Comparison of ENCODE assay signal across 18 cellular contexts in the genomic region with DNA sequence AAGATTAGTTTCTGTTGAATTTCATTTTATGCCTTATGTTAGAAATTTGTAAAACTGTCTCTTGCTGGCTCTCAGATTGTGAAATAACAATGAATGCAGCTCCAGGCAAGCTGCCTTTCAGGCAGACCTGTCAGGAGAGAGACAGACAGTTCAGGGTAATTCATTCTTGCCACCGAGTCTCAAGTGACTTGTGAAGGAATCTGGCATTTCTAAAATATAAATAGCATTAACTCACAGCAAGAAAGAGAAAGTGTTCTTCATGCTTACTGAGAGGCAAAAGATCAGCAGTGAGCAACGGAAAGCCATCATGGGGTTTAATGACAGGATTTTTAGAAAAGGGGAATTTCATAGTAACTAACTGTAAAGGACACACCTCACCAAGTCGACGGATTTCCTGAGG.
DNase-seq lines count a peak whose midpoint lies in the region; ATAC-seq and TF ChIP-seq lines count a peak whose summit lies in the region.
"Had no signal": no experiment of that assay in that cellular context is flagged by ENCODE, and none has a peak within 500 bp of the region (broad histone marks: within the 10 kb centered on the region; RNA-seq: fewer than 3 reads in every experiment).

No MANE protein-coding gene starts in this region.

- H3K23ac ChIP-seq in mesenchymal stem cell (ENCODE audit: low read length in 2 of 2) = no peak overlapping the region

- H3K14ac ChIP-seq in mesenchymal stem cell (ENCODE audit: low read length in 2 of 2) = no peak overlapping the region

- TF ChIP-seq CTCF in endodermal cell (conservative IDR thresholded peaks at IDR 0.05) (no peak), stomach (IDR thresholded peaks at IDR 0.05) (no peak)

- no peak overlapping the region for H2AK5ac ChIP-seq in mesenchymal stem cell (ENCODE audit: low read length, severe bottlenecking)

- no peaks in the 10 kb centered on the region for H3K79me1 ChIP-seq in mesenchymal stem cell (replicated peaks; ENCODE audit: low read length, poor library complexity, severe bottlenecking)

- no peaks in the 10 kb centered on the region for H3K36me3 Mint-ChIP-seq in endodermal cell (ENCODE audit: low read depth)
- H3K36me3 Mint-ChIP-seq: activated CD8-positive, alpha-beta memory T cell treated with anti-CD3 and anti-CD28 coated beads, Interleukin-2, amount 10 ng/mL, durations not matched to agents 7 days and 5 days; CD4-positive, CD25-positive, alpha-beta regulatory T cell had no signal

- H3K4me1 ChIP-seq in SJCRH30 (peaks cover 15% of the 10 kb centered on the region), endodermal cell (ENCODE audit: control insufficient read depth, insufficient read depth, low read length) (no peaks in the 10 kb centered on the region), mesenchymal stem cell (ENCODE audit: control insufficient read depth, insufficient read depth, low read depth, low read length) (no peaks in the 10 kb centered on the region), stomach (peaks cover 0 to 3% (median 0%) of the 10 kb centered on the region in 4 donors)

- no peak overlapping the region for H2BK5ac ChIP-seq in mesenchymal stem cell (ENCODE audit: low read depth, low read length, poor library complexity, severe bottlenecking)

- no peak overlapping the region for H4K8ac ChIP-seq in mesenchymal stem cell (ENCODE audit: low read length)

- H3K36me3 ChIP-seq in SJCRH30 = no peaks in the 10 kb centered on the region
- H3K36me3 ChIP-seq in endodermal cell (ENCODE audit: control insufficient read depth, insufficient read depth, low read length) = no peaks in the 10 kb centered on the region
- no peaks in the 10 kb centered on the region for H3K36me3 ChIP-seq in mesenchymal stem cell (ENCODE audit: control insufficient read depth in 1 of 2, insufficient read depth in 2 of 2, low read depth in 1 of 2, low read length in 2 of 2)
- H3K36me3 ChIP-seq in stomach = no peaks in the 10 kb centered on the region

- no peak for TF ChIP-seq EP300 in stomach (IDR thresholded peaks at IDR 0.05)

- H2AFZ ChIP-seq in mesenchymal stem cell (ENCODE audit: low read depth, low read length) = no peak overlapping the region

- H3K9ac ChIP-seq in endodermal cell (ENCODE audit: extremely low read depth, low read length, poor library complexity, severe bottlenecking) = no peak overlapping the region
- H3K9ac ChIP-seq in mesenchymal stem cell (ENCODE audit: low read length) = peak overlapping the region; percentile 72

- no peak overlapping the region for H3K4me3 Mint-ChIP-seq in endodermal cell
- H3K4me3 Mint-ChIP-seq: activated B cell treated with CpG ODN at 0.5 μM for 24 hours; activated CD8-positive, alpha-beta memory T cell treated with anti-CD3 and anti-CD28 coated beads, Interleukin-2, amount 10 ng/mL, durations not matched to agents 7 days and 5 days; CD4-positive, CD25-positive, alpha-beta regulatory T cell had no signal

- peak overlapping the region; percentile 31 for H3K4me3 ChIP-seq in SJCRH30
- no peak overlapping the region for H3K4me3 ChIP-seq in endodermal cell (ENCODE audit: low read length)
- peak overlapping the region in 1 of 2 experiments; percentile 25 for H3K4me3 ChIP-seq in mesenchymal stem cell (ENCODE audit: insufficient read depth in 1 of 2, low read depth in 1 of 2, low read length in 2 of 2)
- H3K4me3 ChIP-seq in stomach = no peak overlapping the region

- no peak overlapping the region for H2BK120ac ChIP-seq in mesenchymal stem cell (ENCODE audit: low read depth, low read length)

- intact Hi-C loops in stomach (cut with DNase I; ENCODE audit: low total_unique reads) = no loop called here

- H3K9me3 ChIP-seq in SJCRH30 (replicated peaks) = no peaks in the 10 kb centered on the region
- no peaks in the 10 kb centered on the region for H3K9me3 ChIP-seq in endodermal cell (ENCODE audit: control insufficient read depth, low read length)
- H3K9me3 ChIP-seq in mesenchymal stem cell (ENCODE audit: control insufficient read depth, low read length) = no peaks in the 10 kb centered on the region
- H3K9me3 ChIP-seq in stomach = no peaks in the 10 kb centered on the region

- ATAC-seq in GM18520 (IDR thresholded peaks at IDR 0.05; ENCODE audit: unreplicated experiment) (no peak), GM18505 (IDR thresholded peaks at IDR 0.05; ENCODE audit: unreplicated experiment) (no peak)
- ATAC-seq: activated CD8-positive, alpha-beta memory T cell treated with anti-CD3 and anti-CD28 coated beads, Interleukin-2, amount 10 ng/mL, durations not matched to agents 7 days and 5 days had no signal

- no peak overlapping the region for H3K27ac Mint-ChIP-seq in endodermal cell
- H3K27ac Mint-ChIP-seq: activated B cell treated with CpG ODN at 0.5 μM for 24 hours; activated CD8-positive, alpha-beta memory T cell treated with anti-CD3 and anti-CD28 coated beads, Interleukin-2, amount 10 ng/mL, durations not matched to agents 7 days and 5 days; CD4-positive, CD25-positive, alpha-beta regulatory T cell had no signal

- peak in 1 of 2 experiments; percentile 16 for DNase-seq in SJCRH30
- no peak for DNase-seq in endodermal cell
- peak; percentile 45 for DNase-seq in mesenchymal stem cell
- peak; percentile 25 for DNase-seq in stromal cell of bone marrow (ENCODE audit: low read depth)
- DNase-seq in stomach = no peak
- no peak for DNase-seq in NCI-H1436 (lab: John Stamatoyannopoulos, UW)
- DNase-seq: activated B cell treated with CpG ODN at 0.5 μM for 24 hours; activated CD8-positive, alpha-beta memory T cell treated with anti-CD3 and anti-CD28 coated beads, Interleukin-2, amount 10 ng/mL, durations not matched to agents 7 days and 5 days; activated gamma-delta T cell treated with Interleukin-2 at 50 U/mL for 16 hours; CD4-positive, CD25-positive, alpha-beta regulatory T cell; NCI-H1930; NCI-H510A treated with DMSO at 0.1 percent for 48 hours; OCI-M1; stimulated activated CD4-positive, alpha-beta T cell treated with anti-CD3 and anti-CD28 coated beads, Interleukin-12 subunit alpha, Interleukin-12 subunit beta, amount 100 ng/mL, for 4 hours; SW 1271 had no signal

- no peak overlapping the region for H3K4ac ChIP-seq in mesenchymal stem cell (ENCODE audit: low read depth in 1 of 2, low read length in 2 of 2)

- H3K9me3 Mint-ChIP-seq in endodermal cell = no peaks in the 10 kb centered on the region
- H3K9me3 Mint-ChIP-seq: activated B cell treated with CpG ODN at 0.5 μM for 24 hours had no signal

- H3K18ac ChIP-seq in mesenchymal stem cell (ENCODE audit: low read depth in 1 of 2, low read length in 2 of 2) = no peak overlapping the region

- TF ChIP-seq POLR2A in stomach (IDR thresholded peaks at IDR 0.05) (no peak), GM18505 (IDR thresholded peaks at IDR 0.05; ENCODE audit: borderline replicate concordance, extremely low read depth, insufficient read depth, insufficient read length) (no peak)

- H4K91ac ChIP-seq in mesenchymal stem cell (ENCODE audit: low read length) = no peak overlapping the region

- H3K4me1 Mint-ChIP-seq in endodermal cell = peaks cover 2% of the 10 kb centered on the region
- H3K4me1 Mint-ChIP-seq: activated B cell treated with CpG ODN at 0.5 μM for 24 hours; activated CD8-positive, alpha-beta memory T cell treated with anti-CD3 and anti-CD28 coated beads, Interleukin-2, amount 10 ng/mL, durations not matched to agents 7 days and 5 days; CD4-positive, CD25-positive, alpha-beta regulatory T cell had no signal

- no peak overlapping the region for H2BK15ac ChIP-seq in mesenchymal stem cell (ENCODE audit: low read depth, poor library complexity, severe bottlenecking)

- WGBS in endodermal cell (ENCODE audit: insufficient coverage in 1 of 2, insufficient read length in 1 of 2), 2 experiments = 60 to 72% methylated on average over 1 to 4 of the region's 4 CpGs
- 46% methylated on average over 3 of the region's 4 CpGs for WGBS in mesenchymal stem cell
- WGBS in stomach, 5 donors = 36 to 57% (median 53%) methylated on average over 4 of the region's 4 CpGs

- H3K27me3 Mint-ChIP-seq in endodermal cell (ENCODE audit: insufficient read depth) = no peaks in the 10 kb centered on the region
- H3K27me3 Mint-ChIP-seq: activated B cell treated with CpG ODN at 0.5 μM for 24 hours had no signal

- H2BK12ac ChIP-seq in mesenchymal stem cell (ENCODE audit: low read length in 2 of 2) = no peak overlapping the region

- H3K27me3 ChIP-seq in SJCRH30 (no peaks in the 10 kb centered on the region), endodermal cell (ENCODE audit: control insufficient read depth, insufficient read depth, low read length, poor library complexity, severe bottlenecking) (no peaks in the 10 kb centered on the region), mesenchymal stem cell (ENCODE audit: control insufficient read depth in 1 of 2, insufficient read depth in 1 of 2, low read length in 2 of 2) (no peaks in the 10 kb centered on the region), stomach (no peaks in the 10 kb centered on the region)

- peak overlapping the region; percentile 35; the same call in 1 of the 2 replicates for H3K27ac ChIP-seq in SJCRH30
- H3K27ac ChIP-seq in endodermal cell (ENCODE audit: low read depth, low read length) = peak overlapping the region; percentile 78
- H3K27ac ChIP-seq in mesenchymal stem cell (ENCODE audit: low read length, poor library complexity, severe bottlenecking) = peak overlapping the region; percentile 40
- H3K27ac ChIP-seq in stomach = no peak overlapping the region
- H3K27ac ChIP-seq: epithelial cell of prostate had no signal

- H3K4me2 ChIP-seq in mesenchymal stem cell (ENCODE audit: low read length, poor library complexity, severe bottlenecking) = peak overlapping the region; percentile 31

Comparison
In these comparisons a context has a peak if more than half of its experiments do, and no peak if none do; other contexts are left out.
1. DNase-seq: peak in mesenchymal stem cell (single experiment) and stromal cell of bone marrow (single experiment); none in endodermal cell (single experiment), stomach (single experiment) and NCI-H1436 (single experiment).
2. H3K27ac ChIP-seq: peak in SJCRH30 (single experiment), endodermal cell (single experiment) and mesenchymal stem cell (single experiment); none in stomach (0 of 5).